13 cellular contexts compared by ENCODE assay signal in the genomic region with DNA sequence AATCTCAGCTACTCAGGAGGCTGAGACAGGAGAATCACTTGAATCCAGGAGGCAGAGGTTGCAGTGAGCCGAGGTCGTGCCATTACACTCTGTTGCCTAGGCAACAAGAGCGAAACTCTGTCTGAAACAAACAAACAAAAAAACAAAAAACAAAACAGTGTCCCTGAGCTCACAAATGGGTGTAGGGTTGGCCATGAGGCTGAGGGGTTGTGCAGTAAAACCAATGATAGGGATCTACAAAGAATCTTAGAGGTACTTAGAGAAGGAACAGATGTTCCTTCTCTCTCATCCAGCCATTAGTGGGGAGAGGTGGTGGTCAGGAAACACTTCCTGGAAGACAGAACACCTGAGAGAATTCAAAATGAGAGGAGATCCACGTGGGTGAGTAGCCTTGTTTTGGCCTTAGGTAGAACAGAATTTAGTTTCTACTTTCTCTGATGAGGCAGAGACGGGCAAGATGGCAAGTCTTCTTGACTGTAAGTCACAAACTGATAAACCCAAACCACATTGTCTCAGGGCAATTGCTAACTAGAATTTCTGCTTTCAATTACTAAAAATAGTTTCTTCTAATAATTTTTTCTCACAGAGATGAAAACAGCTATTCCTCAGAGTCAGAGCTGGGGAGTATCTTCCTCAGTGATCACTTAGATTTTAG.
DNase-seq lines count a peak whose midpoint lies in the region; ATAC-seq and TF ChIP-seq lines count a peak whose summit lies in the region.
"Had no signal": no experiment of that assay in that cellular context is flagged by ENCODE, and none has a peak within 500 bp of the region (broad histone marks: within the 10 kb centered on the region; RNA-seq: fewer than 3 reads in every experiment).

No MANE protein-coding gene starts in this region.

- no peak overlapping the region for H3K27ac ChIP-seq in gastrocnemius medialis
- H3K27ac ChIP-seq: left lung had no signal

- H3K36me3 ChIP-seq in gastrocnemius medialis: no peaks in the 10 kb centered on the region
- H3K36me3 ChIP-seq: left lung had no signal

- peak overlapping the region in 4 of 6 donors; percentile 7 to 91 (median 66) for H3K27ac Mint-ChIP-seq in naive B cell
- H3K27ac Mint-ChIP-seq: stimulated activated effector memory CD8-positive, alpha-beta T cell treated with anti-CD3 and anti-CD28 coated beads, Interleukin-12 subunit alpha, Interleukin-12 subunit beta, amount 100 ng/mL, for 72 hours had no signal

- H3K27me3 Mint-ChIP-seq in naive B cell: no peaks in the 10 kb centered on the region

- no peak for TF ChIP-seq POLR2A in gastrocnemius medialis (IDR thresholded peaks at IDR 0.05)

- H3K4me3 ChIP-seq in gastrocnemius medialis: no peak overlapping the region
- H3K4me3 ChIP-seq: left lung had no signal

- no peaks in the 10 kb centered on the region for H3K36me3 Mint-ChIP-seq in naive B cell
- H3K36me3 Mint-ChIP-seq: stimulated activated effector memory CD8-positive, alpha-beta T cell treated with anti-CD3 and anti-CD28 coated beads, Interleukin-12 subunit alpha, Interleukin-12 subunit beta, amount 100 ng/mL, for 72 hours had no signal

- in situ Hi-C loops in gastrocnemius medialis (cut with MboI; ENCODE audit: low sequenced_read_pairs in 4 of 4): no loop called here

- no peak for TF ChIP-seq CTCF in gastrocnemius medialis (IDR thresholded peaks at IDR 0.05 in 4 of 5, conservative IDR thresholded peaks at IDR 0.05 in 1 of 5)

- ATAC-seq in GM21619 (IDR thresholded peaks at IDR 0.05; ENCODE audit: unreplicated experiment) (peak; percentile 78), HG03196 (IDR thresholded peaks at IDR 0.05; ENCODE audit: unreplicated experiment) (peak; percentile 87), naive B cell (ENCODE audit: low read depth in 2 of 2) (no peak), gastrocnemius medialis (no peak)
- ATAC-seq: left lung; stimulated activated effector memory CD8-positive, alpha-beta T cell treated with anti-CD3 and anti-CD28 coated beads, Interleukin-12 subunit alpha, Interleukin-12 subunit beta, amount 100 ng/mL, for 72 hours had no signal

- H3K9me3 Mint-ChIP-seq in naive B cell: no peaks in the 10 kb centered on the region
- H3K9me3 Mint-ChIP-seq: stimulated activated effector memory CD8-positive, alpha-beta T cell treated with anti-CD3 and anti-CD28 coated beads, Interleukin-12 subunit alpha, Interleukin-12 subunit beta, amount 100 ng/mL, for 72 hours had no signal

- intact Hi-C loops in gastrocnemius medialis (cut with DNase I; ENCODE audit: low total_unique reads): no loop called here

- no peaks in the 10 kb centered on the region for H3K9me3 ChIP-seq in gastrocnemius medialis
- H3K9me3 ChIP-seq: left lung had no signal

- H3K4me1 Mint-ChIP-seq in naive B cell: peaks cover 9 to 15% (median 14%) of the 10 kb centered on the region in 3 donors

- H3K4me3 Mint-ChIP-seq in naive B cell: peak overlapping the region in 2 of 8 donors; percentile 59 to 60
- H3K4me3 Mint-ChIP-seq: stimulated activated effector memory CD8-positive, alpha-beta T cell treated with anti-CD3 and anti-CD28 coated beads, Interleukin-12 subunit alpha, Interleukin-12 subunit beta, amount 100 ng/mL, for 72 hours had no signal

- H3K4me1 ChIP-seq in gastrocnemius medialis: peaks cover 12 to 15% of the 10 kb centered on the region in 2 donors
- H3K4me1 ChIP-seq: left lung had no signal

- peak; percentile 56 for DNase-seq in NCI-H82 (lab: John Stamatoyannopoulos, UW)
- no peak for DNase-seq in NCI-H82 treated with DMSO at 0.1 percent for 48 hours (lab: John Stamatoyannopoulos, UW; ENCODE audit: unreplicated experiment)
- DNase-seq in naive B cell: no peak
- no peak for DNase-seq in NCI-H774 (lab: John Stamatoyannopoulos, UW)
- no peak for DNase-seq in gastrocnemius medialis
- DNase-seq in NCI-H2107 (lab: John Stamatoyannopoulos, UW): no peak
- DNase-seq: effector CD4-positive, alpha-beta T cell; head of caudate nucleus; left lung; NCI-H187 treated with DMSO at 0.1 percent for 48 hours had no signal

- H3K27me3 ChIP-seq in gastrocnemius medialis: no peaks in the 10 kb centered on the region

Comparison
In these comparisons a context has a peak if more than half of its experiments do, and no peak if none do; other contexts are left out.
1. ATAC-seq: peak in GM21619 (single experiment) and HG03196 (single experiment); none in naive B cell (0 of 2) and gastrocnemius medialis (0 of 2).